In genomic region chr5:57172466-57172961, GRCh38 we compare ENCODE assay signal across 8 cellular contexts. TPM values are rescaled to one million over a fixed set of nuclear protein-coding genes. Genes with fewer than 3 reads are reported as not detected.
DNase-seq lines count a peak whose midpoint lies in the region; ATAC-seq and TF ChIP-seq lines count a peak whose summit lies in the region.

No MANE protein-coding gene starts in this region.

- 1% methylated on average over 12 of the region's 12 CpGs for WGBS in GM23248 (ENCODE audit: low coverage in 1 of 2, low lambda C conversion rate in 2 of 2, missing lambda C conversion rate in 2 of 2), 2 experiments

- CTCF ChIA-PET in AG04449 (lab: Yijun Ruan, JAX) = no interaction called here

- H3K36me3 Mint-ChIP-seq in T-helper 1 cell treated with Interleukin-12 subunit alpha and Interleukin-12 subunit beta and Interleukin-4 antibody, amounts not matched to agents 30 μg/mL and 1 μg/mL, for 36 hours (ENCODE audit: low read depth) = peaks cover 20% of the 10 kb centered on the region
- peaks cover 57% of the 10 kb centered on the region for H3K36me3 Mint-ChIP-seq in effector memory CD8-positive, alpha-beta T cell (ENCODE audit: insufficient read depth)
- H3K36me3 Mint-ChIP-seq in naive thymus-derived CD8-positive, alpha-beta T cell = peaks cover 0 to 18% (median 8%) of the 10 kb centered on the region in 3 donors

- peak overlapping the region; percentile 99 for H3K27ac ChIP-seq in GM23248

- no peaks in the 10 kb centered on the region for H4K20me1 ChIP-seq in GM23248 (ENCODE audit: insufficient read depth)

- no peaks in the 10 kb centered on the region for H3K27me3 ChIP-seq in GM23248 (replicated peaks; ENCODE audit: insufficient read depth)

- H3K9me3 Mint-ChIP-seq in T-helper 1 cell treated with Interleukin-12 subunit alpha and Interleukin-12 subunit beta and Interleukin-4 antibody, amounts not matched to agents 30 μg/mL and 1 μg/mL, for 36 hours = no peaks in the 10 kb centered on the region
- no peaks in the 10 kb centered on the region for H3K9me3 Mint-ChIP-seq in effector memory CD8-positive, alpha-beta T cell
- no peaks in the 10 kb centered on the region for H3K9me3 Mint-ChIP-seq in naive thymus-derived CD8-positive, alpha-beta T cell

- peak overlapping the region; percentile 99 for H3K4me3 ChIP-seq in AG04449 (ENCODE audit: low read depth, low read length)
- peak overlapping the region; percentile 92 for H3K4me3 ChIP-seq in GM23248

- peak overlapping the region; percentile 99 for H3K27ac Mint-ChIP-seq in T-helper 1 cell treated with Interleukin-12 subunit alpha and Interleukin-12 subunit beta and Interleukin-4 antibody, amounts not matched to agents 30 μg/mL and 1 μg/mL, for 36 hours
- H3K27ac Mint-ChIP-seq in effector memory CD8-positive, alpha-beta T cell = peak overlapping the region; percentile 100
- peak overlapping the region; percentile 95 to 100 (median 98) for H3K27ac Mint-ChIP-seq in naive thymus-derived CD8-positive, alpha-beta T cell

- peak overlapping the region; percentile 94 for H3K4me2 ChIP-seq in GM23248 (ENCODE audit: unreplicated experiment)

- POLR2A ChIA-PET in AG04449 (lab: Yijun Ruan, JAX) = no interaction called here
- POLR2A ChIA-PET in naive thymus-derived CD8-positive, alpha-beta T cell (lab: Charles Lee) = interaction anchor here (1.4 kb wide), 1 partner anchor 262 kb away, joined by 20 read pairs; the partner anchor contains the start of gene SETD9

- peak overlapping the region; percentile 86 for H2AFZ ChIP-seq in GM23248

- H3K9ac ChIP-seq in GM23248 = peak overlapping the region; percentile 100

- DNase-seq in AG04449 (ENCODE audit: low read depth, low spot score) (no peak), GM23248 (peak; percentile 54), NCI-H2029 treated with DMSO at 0.1 percent for 48 hours (lab: John Stamatoyannopoulos, UW) (no peak)
- DNase-seq in effector memory CD8-positive, alpha-beta T cell = peak in 2 of 3 experiments; percentile 13 to 41
- peak in 7 of 10 donors; percentile 19 to 55 (median 35) for DNase-seq in naive thymus-derived CD8-positive, alpha-beta T cell

- TF ChIP-seq CTCF in AG04449 (IDR thresholded peaks at IDR 0.05; ENCODE audit: insufficient read depth, low read length, missing control alignments) = no peak

- H3K79me2 ChIP-seq in GM23248 (ENCODE audit: insufficient read depth) = peaks cover 36% of the 10 kb centered on the region

- H3K4me1 Mint-ChIP-seq in T-helper 1 cell treated with Interleukin-12 subunit alpha and Interleukin-12 subunit beta and Interleukin-4 antibody, amounts not matched to agents 30 μg/mL and 1 μg/mL, for 36 hours (ENCODE audit: low read depth) = peaks cover 20% of the 10 kb centered on the region
- H3K4me1 Mint-ChIP-seq in effector memory CD8-positive, alpha-beta T cell (ENCODE audit: low read depth in 2 of 2) = peaks cover 22 to 28% of the 10 kb centered on the region in 2 donors
- peaks cover 16 to 35% (median 21%) of the 10 kb centered on the region in 4 donors for H3K4me1 Mint-ChIP-seq in naive thymus-derived CD8-positive, alpha-beta T cell

- H3K9me3 ChIP-seq in GM23248 (ENCODE audit: low read depth) = no peaks in the 10 kb centered on the region

- peak overlapping the region; percentile 99 for H3K4me3 Mint-ChIP-seq in T-helper 1 cell treated with Interleukin-12 subunit alpha and Interleukin-12 subunit beta and Interleukin-4 antibody, amounts not matched to agents 30 μg/mL and 1 μg/mL, for 36 hours
- peak overlapping the region; percentile 99 to 100 for H3K4me3 Mint-ChIP-seq in effector memory CD8-positive, alpha-beta T cell
- peak overlapping the region; percentile 95 to 99 (median 97) for H3K4me3 Mint-ChIP-seq in naive thymus-derived CD8-positive, alpha-beta T cell

- no peaks in the 10 kb centered on the region for H3K9me2 ChIP-seq in GM23248 (ENCODE audit: insufficient read depth)

- H3F3A ChIP-seq in GM23248 (ENCODE audit: insufficient read depth) = peaks cover 26% of the 10 kb centered on the region

- no peaks in the 10 kb centered on the region for H3K27me3 Mint-ChIP-seq in T-helper 1 cell treated with Interleukin-12 subunit alpha and Interleukin-12 subunit beta and Interleukin-4 antibody, amounts not matched to agents 30 μg/mL and 1 μg/mL, for 36 hours (ENCODE audit: low read depth)
- no peaks in the 10 kb centered on the region for H3K27me3 Mint-ChIP-seq in effector memory CD8-positive, alpha-beta T cell
- no peaks in the 10 kb centered on the region for H3K27me3 Mint-ChIP-seq in naive thymus-derived CD8-positive, alpha-beta T cell

- no peaks in the 10 kb centered on the region for H3K36me3 ChIP-seq in GM23248 (ENCODE audit: low read depth)

- H3K4me1 ChIP-seq in GM23248 (ENCODE audit: insufficient read depth) = peaks cover 15% of the 10 kb centered on the region

- ATAC-seq in effector memory CD8-positive, alpha-beta T cell (replicated peaks) = no peak
- no peak for ATAC-seq in naive thymus-derived CD8-positive, alpha-beta T cell
- ATAC-seq in GM18909 (IDR thresholded peaks at IDR 0.05; ENCODE audit: poor library complexity, unreplicated experiment) (no peak), GM21390 (IDR thresholded peaks at IDR 0.05; ENCODE audit: unreplicated experiment) (no peak)

- in situ Hi-C loops in GM23248 (cut with MboI) = no loop called here

RNA-seq across cellular contexts. Expression of gene GPBP1, which starts 1.3 kb away (rescaled TPM):
- 35.5 and 41.7 TPM in 2 replicates for total RNA-seq in GM23248 (2014; rRNA removed; shearing (Covaris generic))
- 38.1 and 38.8 TPM in 2 replicates for polyA plus RNA-seq in GM23248 (2016; fragmentation: Nextera tagmentation; extraction: Ambion mirVana)
- 100 to 1,000 TPM; 155 to 168 TPM for total RNA-seq in naive thymus-derived CD8-positive, alpha-beta T cell
- polyA plus RNA-seq in naive thymus-derived CD8-positive, alpha-beta T cell = 10 to 100 TPM; 69.8 to 97.1 (median 93.0) TPM

Comparison
In these comparisons a context has a peak if more than half of its experiments do, and no peak if none do; other contexts are left out.
1. DNase-seq: peak in GM23248 (single experiment), effector memory CD8-positive, alpha-beta T cell (2 of 3) and naive thymus-derived CD8-positive, alpha-beta T cell (7 of 10); none in AG04449 (single experiment) and NCI-H2029 treated with DMSO at 0.1 percent for 48 hours (single experiment).
2. Peak in every context shown above with its lines, with median percentiles within 50 percentile points of each other: H3K27ac Mint-ChIP-seq and H3K4me3 Mint-ChIP-seq.